ENCODE assay signal across 8 cellular contexts in genomic region chr12:47808574-47809380, GRCh38. TPM values are rescaled to one million over a fixed set of nuclear protein-coding genes. Genes with fewer than 3 reads are reported as not detected.
A peak's percentile ranks its signal among the peaks of the same experiment; 100 is the strongest.
DNase-seq lines count a peak whose midpoint lies in the region; ATAC-seq and TF ChIP-seq lines count a peak whose summit lies in the region.

No MANE protein-coding gene starts in this region.

- POLR2A ChIA-PET in naive thymus-derived CD4-positive, alpha-beta T cell (lab: Charles Lee) = interaction anchor here (0.9 to 15.6 kb wide), 5 partner anchors 9 to 29 kb away, joined by 3 to 364 read pairs (median 5); partner anchors contain the start of gene HDAC7

- TF ChIP-seq CTCF in cardiac fibroblast (IDR thresholded peaks at IDR 0.05; ENCODE audit: low read depth, low read length) = peak; percentile 36

- H3K36me3 Mint-ChIP-seq in T-helper 17 cell (ENCODE audit: low read depth) = no peaks in the 10 kb centered on the region
- peaks cover 0 to 22% (median 5%) of the 10 kb centered on the region in 5 donors for H3K36me3 Mint-ChIP-seq in naive thymus-derived CD4-positive, alpha-beta T cell

- H3K4me1 ChIP-seq in naive thymus-derived CD4-positive, alpha-beta T cell (ENCODE audit: control insufficient read depth in 2 of 2, insufficient read depth in 2 of 2, low read length in 2 of 2) = peaks cover 86 to 95% of the 10 kb centered on the region in 2 donors

- H3K4me3 Mint-ChIP-seq in T-helper 17 cell = peak overlapping the region; percentile 86
- H3K4me3 Mint-ChIP-seq in naive thymus-derived CD4-positive, alpha-beta T cell = peak overlapping the region; percentile 72 to 88 (median 82)

- H3K27me3 Mint-ChIP-seq in T-helper 17 cell = no peaks in the 10 kb centered on the region
- no peaks in the 10 kb centered on the region for H3K27me3 Mint-ChIP-seq in naive thymus-derived CD4-positive, alpha-beta T cell

- intact Hi-C loops in naive thymus-derived CD4-positive, alpha-beta T cell (cut with micrococcal nuclease) = loop anchor here (1.0 to 5.0 kb wide), 7 partner anchors 8 to 1591 kb away; partner anchors contain the start of genes HDAC7 (in 1 of the 2) and RPAP3 (in 1 of the 2)

- H3K27ac ChIP-seq in naive thymus-derived CD4-positive, alpha-beta T cell (ENCODE audit: low read depth, low read length) = peak overlapping the region; percentile 81

- peak; percentile 76 for DNase-seq in NK-92 treated with Interleukin-12 subunit alpha and Interleukin-12 subunit beta, amount 100 ng/mL, for 24 hours (lab: John Stamatoyannopoulos, UW)
- DNase-seq in NK-92 (lab: John Stamatoyannopoulos, UW; ENCODE audit: unreplicated experiment) (no peak), T-helper 17 cell (peak in 2 of 3 donors; percentile 37 to 48), cardiac fibroblast (ENCODE audit: low read depth in 2 of 2) (peak in 1 of 2 donors; percentile 58), NCI-H345 treated with DMSO at 0.1 percent for 48 hours (lab: John Stamatoyannopoulos, UW; ENCODE audit: unreplicated experiment) (no peak)
- peak in 4 of 9 donors; percentile 24 to 69 (median 32) for DNase-seq in naive thymus-derived CD4-positive, alpha-beta T cell

- H3K4me3 ChIP-seq in cardiac fibroblast (replicated peaks in 1 of 2; ENCODE audit: low read depth in 2 of 2, low read length in 2 of 2) = no peak overlapping the region
- H3K4me3 ChIP-seq in naive thymus-derived CD4-positive, alpha-beta T cell (ENCODE audit: low read length) = peak overlapping the region; percentile 45

- H3K9me3 Mint-ChIP-seq in naive thymus-derived CD4-positive, alpha-beta T cell = no peaks in the 10 kb centered on the region

- CTCF ChIA-PET in naive thymus-derived CD4-positive, alpha-beta T cell (lab: Charles Lee) = interaction anchor here (1.1 to 22.9 kb wide), 9 partner anchors 9 to 97 kb away, joined by 3 to 539 read pairs (median 5); partner anchors contain the start of genes HDAC7, SLC48A1 and VDR

- H3K36me3 ChIP-seq in naive thymus-derived CD4-positive, alpha-beta T cell (ENCODE audit: control insufficient read depth in 2 of 3, insufficient read depth in 3 of 3, low read length in 3 of 3) = peaks cover 0 to 7% (median 4%) of the 10 kb centered on the region in 3 experiments

- ATAC-seq in T-helper 17 cell = no peak
- peak; percentile 20 for ATAC-seq in naive thymus-derived CD4-positive, alpha-beta T cell
- no peak for ATAC-seq in HG03521 (IDR thresholded peaks at IDR 0.05; ENCODE audit: unreplicated experiment)
- ATAC-seq in HG03469 (IDR thresholded peaks at IDR 0.05; ENCODE audit: unreplicated experiment) = no peak

- no peaks in the 10 kb centered on the region for H3K27me3 ChIP-seq in naive thymus-derived CD4-positive, alpha-beta T cell (ENCODE audit: control insufficient read depth in 2 of 2, insufficient read depth in 2 of 2, low read length in 2 of 2)

- H3K27ac Mint-ChIP-seq in T-helper 17 cell = peak overlapping the region; percentile 100
- H3K27ac Mint-ChIP-seq in naive thymus-derived CD4-positive, alpha-beta T cell = peak overlapping the region; percentile 92 to 98 (median 96)

- peaks cover 67% of the 10 kb centered on the region for H3K4me1 Mint-ChIP-seq in T-helper 17 cell
- peaks cover 73 to 100% (median 92%) of the 10 kb centered on the region in 7 donors for H3K4me1 Mint-ChIP-seq in naive thymus-derived CD4-positive, alpha-beta T cell

- no peaks in the 10 kb centered on the region for H3K9me3 ChIP-seq in T-helper 17 cell (ENCODE audit: control insufficient read depth, low read length, poor library complexity, severe bottlenecking)
- H3K9me3 ChIP-seq in naive thymus-derived CD4-positive, alpha-beta T cell (ENCODE audit: control insufficient read depth in 2 of 3, low read length in 3 of 3) = no peaks in the 10 kb centered on the region

RNA-seq across cellular contexts. Expression of gene HDAC7, which starts 10.9 kb away (rescaled TPM):
- total RNA-seq in T-helper 17 cell = 100 to 1,000 TPM; 129 to 151 TPM
- total RNA-seq in naive thymus-derived CD4-positive, alpha-beta T cell = 100 to 1,000 TPM; 150 to 194 (median 188) TPM
- 10 to 100 TPM; 16.7 to 36.7 TPM for polyA plus RNA-seq in naive thymus-derived CD4-positive, alpha-beta T cell

RNA-seq across cellular contexts. Expression of gene SLC48A1, which starts 35.7 kb away (rescaled TPM):
- 1 to 10 TPM; 5.9 to 6.9 TPM for total RNA-seq in T-helper 17 cell
- total RNA-seq in naive thymus-derived CD4-positive, alpha-beta T cell = 10 to 100 TPM in 2 of 5 experiments, 1 to 10 TPM in 3; 6.7 to 14.3 (median 10.0) TPM
- 10 to 100 TPM; 12.5 to 15.6 TPM for polyA plus RNA-seq in naive thymus-derived CD4-positive, alpha-beta T cell

RNA-seq across cellular contexts. Expression of gene RAPGEF3, which starts 50.1 kb away (rescaled TPM):
- under 1 TPM; 0.27 to 0.55 TPM for total RNA-seq in T-helper 17 cell
- 1 to 10 TPM in 2 of 5 experiments, under 1 TPM in 2, not detected in 1; 0.08 to 1.9 (median 1.1) TPM for total RNA-seq in naive thymus-derived CD4-positive, alpha-beta T cell
- under 1 TPM in 1 of 2 donors, not detected in 1; 0.15 TPM for polyA plus RNA-seq in naive thymus-derived CD4-positive, alpha-beta T cell

Comparison
In these comparisons a context has a peak if more than half of its experiments do, and no peak if none do; other contexts are left out.
1. DNase-seq: peak in NK-92 treated with Interleukin-12 subunit alpha and Interleukin-12 subunit beta, amount 100 ng/mL, for 24 hours (single experiment) and T-helper 17 cell (2 of 3); none in NK-92 (single experiment) and NCI-H345 treated with DMSO at 0.1 percent for 48 hours (single experiment).